8 cellular contexts compared by ENCODE assay signal in the genomic region with DNA sequence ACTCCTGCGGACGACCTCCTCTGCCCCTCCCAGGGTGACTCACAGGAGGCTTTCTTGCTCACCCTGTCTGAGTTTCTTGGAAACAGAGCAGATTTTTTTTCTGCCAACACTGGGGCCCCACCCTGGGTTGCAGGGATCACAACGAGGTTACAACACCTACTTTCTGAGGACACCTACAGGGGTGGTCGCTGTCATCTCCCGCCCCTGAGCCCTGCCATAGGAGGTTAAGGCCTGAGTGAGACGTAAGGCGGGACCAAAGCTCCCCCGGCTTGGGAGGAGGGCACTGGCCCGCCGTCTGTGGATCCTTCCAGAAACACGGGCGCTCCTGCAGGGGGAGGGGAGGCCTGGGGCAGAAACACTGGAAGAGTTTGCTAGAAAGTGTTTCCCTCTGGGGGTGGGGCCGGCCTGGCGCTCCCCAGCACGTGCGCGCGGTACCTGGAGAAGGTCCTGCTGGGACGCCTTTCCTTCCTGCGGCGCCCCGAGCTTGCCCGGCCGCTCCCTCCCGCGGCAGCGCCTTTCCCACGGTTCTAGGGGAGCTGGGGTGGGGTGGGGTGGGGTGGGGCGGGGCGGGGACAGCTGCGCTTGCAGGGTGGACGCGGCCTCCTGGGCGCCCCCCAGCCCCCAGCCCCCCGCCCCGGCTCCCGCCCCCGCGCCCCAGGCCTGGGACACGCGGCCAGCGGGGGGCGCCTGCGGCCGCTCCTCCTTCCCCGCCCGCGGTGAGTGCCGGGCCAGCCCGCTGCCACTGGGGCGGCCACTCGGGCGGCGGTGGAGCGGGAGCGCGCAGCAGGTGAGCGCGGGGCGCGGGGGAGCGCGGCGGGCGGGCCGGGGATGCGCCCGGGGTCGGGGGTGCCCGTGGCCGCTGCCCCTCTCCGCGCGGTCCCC. TPM values are rescaled to one million over a fixed set of nuclear protein-coding genes. Genes with fewer than 3 reads are reported as not detected.
DNase-seq lines count a peak whose midpoint lies in the region; ATAC-seq and TF ChIP-seq lines count a peak whose summit lies in the region.

No MANE protein-coding gene starts in this region.

- TF ChIP-seq POLR2A in gastroesophageal sphincter (IDR thresholded peaks at IDR 0.05) (no peak), vagina (IDR thresholded peaks at IDR 0.05) (no peak)

- H3K27me3 Mint-ChIP-seq in activated T-helper 2 cell treated with anti-CD3 and anti-CD28 coated beads, Interferon-gamma antibody, Interleukin-2, Interleukin-4, amounts not matched to agents 10 μg/mL and 5 μg/mL and 100 μg/mL, durations not matched to agents 14 hours and 24 hours and 36 hours (ENCODE audit: low read depth) = peaks cover 14% of the 10 kb centered on the region
- peaks cover 18% of the 10 kb centered on the region for H3K27me3 Mint-ChIP-seq in osteocyte (ENCODE audit: unreplicated experiment)

- no peaks in the 10 kb centered on the region for H3K9me3 Mint-ChIP-seq in activated T-helper 2 cell treated with anti-CD3 and anti-CD28 coated beads, Interferon-gamma antibody, Interleukin-2, Interleukin-4, amounts not matched to agents 10 μg/mL and 5 μg/mL and 100 μg/mL, durations not matched to agents 14 hours and 24 hours and 36 hours
- no peaks in the 10 kb centered on the region for H3K9me3 Mint-ChIP-seq in osteocyte (ENCODE audit: unreplicated experiment)

- H3K27me3 ChIP-seq in NT2/D1 (ENCODE audit: insufficient read depth, insufficient read length) (peaks cover 3% of the 10 kb centered on the region), gastroesophageal sphincter (no peaks in the 10 kb centered on the region), vagina (no peaks in the 10 kb centered on the region)

- no peaks in the 10 kb centered on the region for H3K36me3 Mint-ChIP-seq in activated T-helper 2 cell treated with anti-CD3 and anti-CD28 coated beads, Interferon-gamma antibody, Interleukin-2, Interleukin-4, amounts not matched to agents 10 μg/mL and 5 μg/mL and 100 μg/mL, durations not matched to agents 14 hours and 24 hours and 36 hours (ENCODE audit: low read depth)
- no peaks in the 10 kb centered on the region for H3K36me3 Mint-ChIP-seq in osteocyte (ENCODE audit: unreplicated experiment)

- WGBS in gastroesophageal sphincter (ENCODE audit: low coverage in 1 of 2), 2 donors = 6 to 20% methylated on average over 1 to 3 of the region's 74 CpGs

- H3K9ac ChIP-seq in NT2/D1 (ENCODE audit: insufficient read length, low read depth) = peak overlapping the region; percentile 85

- no peaks in the 10 kb centered on the region for H3K9me3 ChIP-seq in NT2/D1 (ENCODE audit: insufficient read depth, low read length)
- H3K9me3 ChIP-seq in gastroesophageal sphincter = no peaks in the 10 kb centered on the region
- H3K9me3 ChIP-seq in vagina = no peaks in the 10 kb centered on the region

- peak overlapping the region; percentile 79 for H3K4me3 Mint-ChIP-seq in activated T-helper 2 cell treated with anti-CD3 and anti-CD28 coated beads, Interferon-gamma antibody, Interleukin-2, Interleukin-4, amounts not matched to agents 10 μg/mL and 5 μg/mL and 100 μg/mL, durations not matched to agents 14 hours and 24 hours and 36 hours (ENCODE audit: low read depth)
- H3K4me3 Mint-ChIP-seq in osteocyte (ENCODE audit: unreplicated experiment) = peak overlapping the region; percentile 58

- H3K4me1 Mint-ChIP-seq in activated T-helper 2 cell treated with anti-CD3 and anti-CD28 coated beads, Interferon-gamma antibody, Interleukin-2, Interleukin-4, amounts not matched to agents 10 μg/mL and 5 μg/mL and 100 μg/mL, durations not matched to agents 14 hours and 24 hours and 36 hours (ENCODE audit: low read depth) = peaks cover 14% of the 10 kb centered on the region
- peaks cover 19% of the 10 kb centered on the region for H3K4me1 Mint-ChIP-seq in osteocyte (ENCODE audit: unreplicated experiment)

- peak overlapping the region; percentile 68 for H3K4me3 ChIP-seq in NT2/D1 (ENCODE audit: insufficient read length, low read depth)
- H3K4me3 ChIP-seq in gastroesophageal sphincter = peak overlapping the region; percentile 64 to 68
- peak overlapping the region; percentile 54 to 59 for H3K4me3 ChIP-seq in vagina

- peak overlapping the region; percentile 70 for H3K27ac Mint-ChIP-seq in activated T-helper 2 cell treated with anti-CD3 and anti-CD28 coated beads, Interferon-gamma antibody, Interleukin-2, Interleukin-4, amounts not matched to agents 10 μg/mL and 5 μg/mL and 100 μg/mL, durations not matched to agents 14 hours and 24 hours and 36 hours
- H3K27ac Mint-ChIP-seq in osteocyte (ENCODE audit: unreplicated experiment) = no peak overlapping the region

- H3K36me3 ChIP-seq in NT2/D1 (ENCODE audit: insufficient read depth, insufficient read length, low read length) = peaks cover 7% of the 10 kb centered on the region
- no peaks in the 10 kb centered on the region for H3K36me3 ChIP-seq in gastroesophageal sphincter
- no peaks in the 10 kb centered on the region for H3K36me3 ChIP-seq in vagina

- TF ChIP-seq EP300 in gastroesophageal sphincter (IDR thresholded peaks at IDR 0.05) = no peak

- peaks cover 19% of the 10 kb centered on the region for H3K4me1 ChIP-seq in NT2/D1 (ENCODE audit: insufficient read depth, insufficient read length)
- peaks cover 0 to 25% (median 0%) of the 10 kb centered on the region in 3 donors for H3K4me1 ChIP-seq in gastroesophageal sphincter
- H3K4me1 ChIP-seq in vagina = peaks cover 23% of the 10 kb centered on the region

- intact Hi-C loops in activated T-helper 2 cell treated with anti-CD3 and anti-CD28 coated beads, Interferon-gamma antibody, Interleukin-2, Interleukin-4, amounts not matched to agents 10 μg/mL and 5 μg/mL and 100 μg/mL, durations not matched to agents 14 hours and 24 hours and 36 hours (cut with micrococcal nuclease) = loop anchor here (2.0 kb wide), 1 partner anchor 21 kb away; the partner anchor contains the start of gene ADCY7
- intact Hi-C loops in vagina (cut with DNase I) = no loop called here

- peak; percentile 32 for DNase-seq in NCI-H748 (lab: John Stamatoyannopoulos, UW; ENCODE audit: unreplicated experiment)
- DNase-seq in NCI-H748 treated with DMSO at 0.1 percent for 48 hours (lab: John Stamatoyannopoulos, UW) = no peak
- no peak for DNase-seq in NT2/D1 (ENCODE audit: low read depth, low spot score)
- peak; percentile 42 for DNase-seq in activated T-helper 2 cell treated with anti-CD3 and anti-CD28 coated beads, Interferon-gamma antibody, Interleukin-2, Interleukin-4, amounts not matched to agents 10 μg/mL and 5 μg/mL and 100 μg/mL, durations not matched to agents 14 hours and 24 hours and 36 hours (ENCODE audit: low spot score)
- peak; percentile 76 for DNase-seq in osteocyte (ENCODE audit: extremely low spot score, unreplicated experiment)
- no peak for DNase-seq in vagina (ENCODE audit: extremely low spot score in 2 of 2)

- peak; percentile 51 for ATAC-seq in HG02870 (IDR thresholded peaks at IDR 0.05; ENCODE audit: unreplicated experiment)
- peak; percentile 75 for ATAC-seq in gastroesophageal sphincter

- H3K27ac ChIP-seq in gastroesophageal sphincter (peak overlapping the region in 3 of 4 donors; percentile 11 to 77 (median 40)), vagina (peak overlapping the region; percentile 58)

- TF ChIP-seq CTCF in gastroesophageal sphincter (IDR thresholded peaks at IDR 0.05) = peak in 3 of 4 experiments; percentile 19 to 54 (median 31)
- peak; percentile 43 for TF ChIP-seq CTCF in osteocyte (IDR thresholded peaks at IDR 0.05)
- no peak for TF ChIP-seq CTCF in vagina (IDR thresholded peaks at IDR 0.05)

RNA-seq across cellular contexts. Expression of gene ADCY7, which starts 20.7 kb away (rescaled TPM):
- 78.7 and 89.5 TPM in 2 replicates for total RNA-seq in activated T-helper 2 cell treated with anti-CD3 and anti-CD28 coated beads, Interferon-gamma antibody, Interleukin-2, Interleukin-4, amounts not matched to agents 10 μg/mL and 5 μg/mL and 100 μg/mL, durations not matched to agents 14 hours and 24 hours and 36 hours
- 10 to 100 TPM; 12.7 to 23.5 (median 19.3) TPM for total RNA-seq in gastroesophageal sphincter
- total RNA-seq in osteocyte = 4.6 TPM in 2 replicates
- 18.9 TPM for total RNA-seq in vagina

Comparison
In these comparisons a context has a peak if more than half of its experiments do, and no peak if none do; other contexts are left out.
1. DNase-seq: peak in NCI-H748 (single experiment), activated T-helper 2 cell treated with anti-CD3 and anti-CD28 coated beads, Interferon-gamma antibody, Interleukin-2, Interleukin-4, amounts not matched to agents 10 μg/mL and 5 μg/mL and 100 μg/mL, durations not matched to agents 14 hours and 24 hours and 36 hours (single experiment) and osteocyte (single experiment); none in NCI-H748 treated with DMSO at 0.1 percent for 48 hours (single experiment), NT2/D1 (single experiment) and vagina (0 of 2).
2. CTCF ChIP-seq: peak in gastroesophageal sphincter (3 of 4) and osteocyte (single experiment); none in vagina (0 of 3).
3. Peak in every context shown above with its lines, with median percentiles within 50 percentile points of each other: H3K4me3 ChIP-seq.